17 cellular contexts compared by ENCODE assay signal in the genomic region with DNA sequence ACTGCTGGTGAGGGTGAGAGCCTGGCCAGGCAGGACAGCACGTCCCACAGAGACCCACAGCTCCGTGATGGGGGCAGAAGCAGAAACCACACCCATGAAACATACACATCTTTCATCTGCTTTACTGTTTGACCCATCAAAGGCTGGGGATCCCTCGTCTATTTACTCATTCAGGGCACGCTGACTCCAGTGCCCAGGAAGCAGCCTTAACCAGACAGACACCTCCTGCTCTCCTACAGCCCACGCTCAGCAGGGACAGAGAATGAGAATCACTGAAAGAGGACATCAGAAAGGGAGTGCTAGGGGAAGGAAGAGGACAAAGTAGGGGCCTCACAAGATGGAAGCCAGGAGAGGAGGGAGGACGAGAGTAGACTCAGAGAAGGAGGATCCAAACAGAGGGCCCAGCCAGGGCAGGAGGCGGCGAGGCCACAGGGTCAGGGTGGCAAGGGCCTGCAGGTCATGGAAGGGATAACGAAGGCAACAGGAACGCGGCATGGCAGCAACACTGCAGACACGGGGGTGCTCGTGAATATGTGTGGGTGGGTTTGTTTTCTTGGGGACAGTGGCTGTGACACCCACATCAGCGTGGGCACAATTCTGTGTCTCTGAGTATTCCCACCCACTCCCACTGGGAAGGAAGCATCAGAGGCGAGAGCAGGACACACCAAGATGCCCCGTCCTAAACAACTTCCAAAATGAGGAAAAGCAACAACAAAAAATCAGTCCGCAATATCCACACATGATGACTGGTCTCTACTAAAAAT. TPM values are rescaled to one million over a fixed set of nuclear protein-coding genes. Genes with fewer than 3 reads are reported as not detected.
DNase-seq lines count a peak whose midpoint lies in the region; ATAC-seq and TF ChIP-seq lines count a peak whose summit lies in the region.
"Had no signal": no experiment of that assay in that cellular context is flagged by ENCODE, and none has a peak within 500 bp of the region (broad histone marks: within the 10 kb centered on the region; RNA-seq: fewer than 3 reads in every experiment).

No MANE protein-coding gene starts in this region.

- no peak for ATAC-seq in lower lobe of right lung
- no peak for ATAC-seq in GM18858 (IDR thresholded peaks at IDR 0.05; ENCODE audit: unreplicated experiment)
- no peak for ATAC-seq in activated CD8-positive, alpha-beta memory T cell treated with anti-CD3 and anti-CD28 coated beads, Interleukin-2, amount 10 ng/mL, durations not matched to agents 7 days and 5 days
- ATAC-seq: sciatic nerve had no signal

- TF ChIP-seq POLR2A in breast epithelium (IDR thresholded peaks at IDR 0.05), result no peak

- no TSS peak for BruUV-seq in MCF 10A (replicated peaks; lab: Mats Ljungman, UMichigan)

- no peak for TF ChIP-seq CTCF in MCF 10A (IDR thresholded peaks at IDR 0.05; ENCODE audit: unreplicated experiment)
- TF ChIP-seq CTCF in breast epithelium (IDR thresholded peaks at IDR 0.05), result no peak
- no peak for TF ChIP-seq CTCF in lower lobe of right lung (IDR thresholded peaks at IDR 0.05)

- intact Hi-C loops in MCF 10A (cut with micrococcal nuclease), result no loop called here
- intact Hi-C loops in breast epithelium (cut with DNase I; ENCODE audit: low total_unique reads), result no loop called here
- intact Hi-C loops in activated T-helper 1 cell treated with anti-CD3 and anti-CD28 coated beads, Interleukin-12 subunit alpha, Interleukin-12 subunit beta, Interleukin-2, Interleukin-4 antibody, amounts not matched to agents 30 ng/mL and 10 ng/mL and 1 ng/mL, durations not matched to agents 14 hours and 24 hours and 36 hours (cut with micrococcal nuclease), result no loop called here
- intact Hi-C loops in lower lobe of right lung (cut with DNase I), result no loop called here

- H3K27ac ChIP-seq in breast epithelium (peak overlapping the region in 1 of 2 donors; percentile 7), lower lobe of right lung (no peak overlapping the region)
- H3K27ac ChIP-seq: vagina had no signal

- H3K27me3 ChIP-seq in breast epithelium (no peaks in the 10 kb centered on the region), lower lobe of right lung (ENCODE audit: low read depth) (no peaks in the 10 kb centered on the region)
- H3K27me3 ChIP-seq: vagina had no signal

- peaks cover 91% of the 10 kb centered on the region for H3K36me3 Mint-ChIP-seq in MCF 10A (ENCODE audit: insufficient read depth, unreplicated experiment)
- peaks cover 52% of the 10 kb centered on the region for H3K36me3 Mint-ChIP-seq in activated T-helper 1 cell treated with anti-CD3 and anti-CD28 coated beads, Interleukin-12 subunit alpha, Interleukin-12 subunit beta, Interleukin-2, Interleukin-4 antibody, amounts not matched to agents 30 ng/mL and 10 ng/mL and 1 ng/mL, durations not matched to agents 14 hours and 24 hours and 36 hours (ENCODE audit: low read depth)
- H3K36me3 Mint-ChIP-seq in activated CD8-positive, alpha-beta memory T cell treated with anti-CD3 and anti-CD28 coated beads, Interleukin-2, amount 10 ng/mL, durations not matched to agents 7 days and 5 days, result peaks cover 53% of the 10 kb centered on the region

- no peaks in the 10 kb centered on the region for H3K9me3 Mint-ChIP-seq in MCF 10A (ENCODE audit: unreplicated experiment)
- no peaks in the 10 kb centered on the region for H3K9me3 Mint-ChIP-seq in activated T-helper 1 cell treated with anti-CD3 and anti-CD28 coated beads, Interleukin-12 subunit alpha, Interleukin-12 subunit beta, Interleukin-2, Interleukin-4 antibody, amounts not matched to agents 30 ng/mL and 10 ng/mL and 1 ng/mL, durations not matched to agents 14 hours and 24 hours and 36 hours
- no peaks in the 10 kb centered on the region for H3K9me3 Mint-ChIP-seq in activated CD8-positive, alpha-beta memory T cell treated with anti-CD3 and anti-CD28 coated beads, Interleukin-2, amount 10 ng/mL, durations not matched to agents 7 days and 5 days (ENCODE audit: low read depth)

- H3K4me3 Mint-ChIP-seq in MCF 10A (ENCODE audit: unreplicated experiment), result no peak overlapping the region
- H3K4me3 Mint-ChIP-seq in activated T-helper 1 cell treated with anti-CD3 and anti-CD28 coated beads, Interleukin-12 subunit alpha, Interleukin-12 subunit beta, Interleukin-2, Interleukin-4 antibody, amounts not matched to agents 30 ng/mL and 10 ng/mL and 1 ng/mL, durations not matched to agents 14 hours and 24 hours and 36 hours, result no peak overlapping the region
- no peak overlapping the region for H3K4me3 Mint-ChIP-seq in activated CD8-positive, alpha-beta memory T cell treated with anti-CD3 and anti-CD28 coated beads, Interleukin-2, amount 10 ng/mL, durations not matched to agents 7 days and 5 days

- POLR2A ChIA-PET in MCF 10A (lab: Yijun Ruan, JAX), result no interaction called here

- no peaks in the 10 kb centered on the region for H3K4me1 Mint-ChIP-seq in MCF 10A (ENCODE audit: insufficient read depth, unreplicated experiment)
- peaks cover 10% of the 10 kb centered on the region for H3K4me1 Mint-ChIP-seq in activated T-helper 1 cell treated with anti-CD3 and anti-CD28 coated beads, Interleukin-12 subunit alpha, Interleukin-12 subunit beta, Interleukin-2, Interleukin-4 antibody, amounts not matched to agents 30 ng/mL and 10 ng/mL and 1 ng/mL, durations not matched to agents 14 hours and 24 hours and 36 hours (ENCODE audit: low read depth)
- peaks cover 13% of the 10 kb centered on the region for H3K4me1 Mint-ChIP-seq in activated CD8-positive, alpha-beta memory T cell treated with anti-CD3 and anti-CD28 coated beads, Interleukin-2, amount 10 ng/mL, durations not matched to agents 7 days and 5 days

- CTCF ChIA-PET in MCF 10A (lab: Yijun Ruan, JAX), result interaction anchor here (1.5 kb wide), 1 partner anchor 112 kb away, joined by 3 read pairs; no protein-coding TSS in a partner anchor
- CTCF ChIA-PET in activated CD8-positive, alpha-beta memory T cell treated with anti-CD3 and anti-CD28 coated beads, Interleukin-2, amount 10 ng/mL, durations not matched to agents 7 days and 5 days (lab: Charles Lee), result interaction anchor here (0.8 kb wide), 1 partner anchor 83 kb away, joined by 3 read pairs; no protein-coding TSS in a partner anchor

- peaks cover 5% of the 10 kb centered on the region for H3K36me3 ChIP-seq in breast epithelium
- H3K36me3 ChIP-seq in lower lobe of right lung, result peaks cover 99% of the 10 kb centered on the region

- H3K4me3 ChIP-seq in breast epithelium (no peak overlapping the region), lower lobe of right lung (no peak overlapping the region)
- H3K4me3 ChIP-seq: vagina had no signal

- DNase-seq in MCF 10A (ENCODE audit: unreplicated experiment) (no peak), breast epithelium (ENCODE audit: low spot score in 2 of 2) (no peak), lower lobe of right lung (peak; percentile 32), KG1 (lab: John Stamatoyannopoulos, UW) (no peak), ecto neural progenitor cell (ENCODE audit: low spot score) (no peak)
- DNase-seq in activated T-helper 1 cell treated with anti-CD3 and anti-CD28 coated beads, Interleukin-12 subunit alpha, Interleukin-12 subunit beta, Interleukin-2, Interleukin-4 antibody, amounts not matched to agents 30 ng/mL and 10 ng/mL and 1 ng/mL, durations not matched to agents 14 hours and 24 hours and 36 hours (ENCODE audit: low spot score), result no peak
- no peak for DNase-seq in activated CD8-positive, alpha-beta memory T cell treated with anti-CD3 and anti-CD28 coated beads, Interleukin-2, amount 10 ng/mL, durations not matched to agents 7 days and 5 days
- DNase-seq: activated CD8-positive, alpha-beta memory T cell treated with anti-CD3 and anti-CD28 coated beads, Interleukin-2, amount 50 U/mL, for 48 hours; hypothalamus; kidney glomerular epithelial cell; MM.1S; NCI-H345; nucleus accumbens; Right ventricle myocardium superior had no signal

- no peaks in the 10 kb centered on the region for H3K9me3 ChIP-seq in breast epithelium
- H3K9me3 ChIP-seq in lower lobe of right lung, result no peaks in the 10 kb centered on the region
- H3K9me3 ChIP-seq: vagina had no signal

- H3K27ac Mint-ChIP-seq in MCF 10A (ENCODE audit: low read depth, unreplicated experiment), result peak overlapping the region; percentile 40
- peak overlapping the region; percentile 68 for H3K27ac Mint-ChIP-seq in activated T-helper 1 cell treated with anti-CD3 and anti-CD28 coated beads, Interleukin-12 subunit alpha, Interleukin-12 subunit beta, Interleukin-2, Interleukin-4 antibody, amounts not matched to agents 30 ng/mL and 10 ng/mL and 1 ng/mL, durations not matched to agents 14 hours and 24 hours and 36 hours
- H3K27ac Mint-ChIP-seq in activated CD8-positive, alpha-beta memory T cell treated with anti-CD3 and anti-CD28 coated beads, Interleukin-2, amount 10 ng/mL, durations not matched to agents 7 days and 5 days, result no peak overlapping the region

- H3K27me3 Mint-ChIP-seq in MCF 10A (ENCODE audit: insufficient read depth, unreplicated experiment), result no peaks in the 10 kb centered on the region
- no peaks in the 10 kb centered on the region for H3K27me3 Mint-ChIP-seq in activated T-helper 1 cell treated with anti-CD3 and anti-CD28 coated beads, Interleukin-12 subunit alpha, Interleukin-12 subunit beta, Interleukin-2, Interleukin-4 antibody, amounts not matched to agents 30 ng/mL and 10 ng/mL and 1 ng/mL, durations not matched to agents 14 hours and 24 hours and 36 hours (ENCODE audit: insufficient read depth)
- no peaks in the 10 kb centered on the region for H3K27me3 Mint-ChIP-seq in activated CD8-positive, alpha-beta memory T cell treated with anti-CD3 and anti-CD28 coated beads, Interleukin-2, amount 10 ng/mL, durations not matched to agents 7 days and 5 days

- H3K4me1 ChIP-seq in breast epithelium, result no peaks in the 10 kb centered on the region
- no peaks in the 10 kb centered on the region for H3K4me1 ChIP-seq in lower lobe of right lung

RNA-seq across cellular contexts. Expression of a gene that starts 15.4 kb away (rescaled TPM):
- 106 and 107 TPM in 2 replicates for total RNA-seq in MCF 10A (2022)
- total RNA-seq in breast epithelium, result 10 to 100 TPM; 71.1 to 89.1 (median 87.4) TPM
- 95.5 and 96.8 TPM in 2 replicates for total RNA-seq in activated T-helper 1 cell treated with anti-CD3 and anti-CD28 coated beads, Interleukin-12 subunit alpha, Interleukin-12 subunit beta, Interleukin-2, Interleukin-4 antibody, amounts not matched to agents 30 ng/mL and 10 ng/mL and 1 ng/mL, durations not matched to agents 14 hours and 24 hours and 36 hours
- total RNA-seq in lower lobe of right lung, result 133 TPM
- 100 to 1,000 TPM in 1 of 2 experiments, 10 to 100 TPM in 1; 97.9 to 100 TPM for total RNA-seq in activated CD8-positive, alpha-beta memory T cell treated with anti-CD3 and anti-CD28 coated beads, Interleukin-2, amount 10 ng/mL, durations not matched to agents 7 days and 5 days
